13 cellular contexts compared by ENCODE assay signal in the genomic region with DNA sequence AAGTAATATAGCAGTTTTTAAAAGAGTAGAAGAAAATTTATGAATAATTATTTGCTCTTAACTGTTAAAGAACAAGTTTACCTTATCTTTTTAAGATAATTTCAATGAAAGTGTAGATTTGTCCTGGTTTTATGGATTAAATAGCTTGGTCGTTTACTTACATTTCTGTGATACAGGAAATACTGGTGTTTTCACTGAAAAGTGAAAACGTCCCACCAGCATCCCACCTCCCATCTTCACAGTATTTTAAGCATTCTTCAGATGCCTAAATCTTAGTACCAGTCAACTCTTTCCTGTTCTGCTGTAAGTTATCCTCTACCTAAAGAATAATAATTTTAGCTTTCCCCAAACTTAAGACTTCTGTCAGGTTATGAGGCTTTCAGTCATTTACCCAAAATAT. TPM values are rescaled to one million over a fixed set of nuclear protein-coding genes. Genes with fewer than 3 reads are reported as not detected.
DNase-seq lines count a peak whose midpoint lies in the region; ATAC-seq, FAIRE-seq and TF ChIP-seq lines count a peak whose summit lies in the region.
"Had no signal": no experiment of that assay in that cellular context is flagged by ENCODE, and none has a peak within 500 bp of the region (broad histone marks: within the 10 kb centered on the region; RNA-seq: fewer than 3 reads in every experiment).

No MANE protein-coding gene starts in this region.

- H3K27ac Mint-ChIP-seq in activated CD4-positive, alpha-beta T cell treated with anti-CD3 and anti-CD28 coated beads for 36 hours = peak overlapping the region; percentile 92
- peak overlapping the region; percentile 79 for H3K27ac Mint-ChIP-seq in activated naive CD8-positive, alpha-beta T cell treated with anti-CD3 and anti-CD28 coated beads for 36 hours
- peak overlapping the region; percentile 92 to 96 for H3K27ac Mint-ChIP-seq in natural killer cell treated with Interleukin-12 subunit alpha and Interleukin-12 subunit beta and Interleukin-15 and Interleukin-18, amount 100 ng/mL, for 72 hours

- H3K9me3 Mint-ChIP-seq in activated CD4-positive, alpha-beta T cell treated with anti-CD3 and anti-CD28 coated beads for 36 hours (ENCODE audit: low read depth) = no peaks in the 10 kb centered on the region
- H3K9me3 Mint-ChIP-seq in activated naive CD8-positive, alpha-beta T cell treated with anti-CD3 and anti-CD28 coated beads for 36 hours = no peaks in the 10 kb centered on the region
- no peaks in the 10 kb centered on the region for H3K9me3 Mint-ChIP-seq in natural killer cell treated with Interleukin-12 subunit alpha and Interleukin-12 subunit beta and Interleukin-15 and Interleukin-18, amount 100 ng/mL, for 72 hours
- H3K9me3 Mint-ChIP-seq: dendritic cell treated with granulocyte-macrophage colony-stimulating factor and Interleukin-4, amounts not matched to agents 40 ng/mL and 50 ng/mL, for 4 days had no signal

- ATAC-seq in activated CD4-positive, alpha-beta T cell treated with anti-CD3 and anti-CD28 coated beads for 36 hours = no peak
- ATAC-seq in natural killer cell treated with Interleukin-12 subunit alpha and Interleukin-12 subunit beta and Interleukin-15 and Interleukin-18, amount 100 ng/mL, for 72 hours = no peak
- no peak for ATAC-seq in HG02884 (IDR thresholded peaks at IDR 0.05; ENCODE audit: unreplicated experiment)
- ATAC-seq in HG03045 (IDR thresholded peaks at IDR 0.05; ENCODE audit: unreplicated experiment) = no peak

- peaks cover 73% of the 10 kb centered on the region for H3K4me1 Mint-ChIP-seq in activated CD4-positive, alpha-beta T cell treated with anti-CD3 and anti-CD28 coated beads for 36 hours
- peaks cover 59% of the 10 kb centered on the region for H3K4me1 Mint-ChIP-seq in activated naive CD8-positive, alpha-beta T cell treated with anti-CD3 and anti-CD28 coated beads for 36 hours
- H3K4me1 Mint-ChIP-seq in natural killer cell treated with Interleukin-12 subunit alpha and Interleukin-12 subunit beta and Interleukin-15 and Interleukin-18, amount 100 ng/mL, for 72 hours (ENCODE audit: low read depth in 2 of 2) = peaks cover 39 to 68% of the 10 kb centered on the region in 2 donors

- FAIRE-seq in GM12891 (lab: Jason Lieb, UNC) = peak; percentile 31

- H3K27me3 Mint-ChIP-seq in activated CD4-positive, alpha-beta T cell treated with anti-CD3 and anti-CD28 coated beads for 36 hours = no peaks in the 10 kb centered on the region
- no peaks in the 10 kb centered on the region for H3K27me3 Mint-ChIP-seq in activated naive CD8-positive, alpha-beta T cell treated with anti-CD3 and anti-CD28 coated beads for 36 hours
- no peaks in the 10 kb centered on the region for H3K27me3 Mint-ChIP-seq in natural killer cell treated with Interleukin-12 subunit alpha and Interleukin-12 subunit beta and Interleukin-15 and Interleukin-18, amount 100 ng/mL, for 72 hours
- H3K27me3 Mint-ChIP-seq: dendritic cell treated with granulocyte-macrophage colony-stimulating factor and Interleukin-4, amounts not matched to agents 40 ng/mL and 50 ng/mL, for 4 days had no signal

- TF ChIP-seq POLR2A in GM12891 (IDR thresholded peaks at IDR 0.05; ENCODE audit: low read depth, low read length) = no peak

- CTCF ChIA-PET in activated CD4-positive, alpha-beta T cell treated with anti-CD3 and anti-CD28 coated beads for 36 hours (lab: Charles Lee) = interaction anchor here (1.0 to 5.2 kb wide), 6 partner anchors 11 to 188 kb away, joined by 3 to 49 read pairs (median 3); no protein-coding TSS in a partner anchor

- peak overlapping the region; percentile 58 for H3K4me3 Mint-ChIP-seq in activated CD4-positive, alpha-beta T cell treated with anti-CD3 and anti-CD28 coated beads for 36 hours
- H3K4me3 Mint-ChIP-seq in activated naive CD8-positive, alpha-beta T cell treated with anti-CD3 and anti-CD28 coated beads for 36 hours = peak overlapping the region; percentile 55
- H3K4me3 Mint-ChIP-seq in natural killer cell treated with Interleukin-12 subunit alpha and Interleukin-12 subunit beta and Interleukin-15 and Interleukin-18, amount 100 ng/mL, for 72 hours = peak overlapping the region; percentile 25
- H3K4me3 Mint-ChIP-seq: dendritic cell treated with granulocyte-macrophage colony-stimulating factor and Interleukin-4, amounts not matched to agents 40 ng/mL and 50 ng/mL, for 4 days had no signal

- DNase-seq in activated CD4-positive, alpha-beta T cell treated with anti-CD3 and anti-CD28 coated beads for 36 hours = no peak
- DNase-seq in activated CD4-positive, alpha-beta T cell treated with anti-CD3 and anti-CD28 coated beads, Interleukin-2, amount 50 U/mL, for 48 hours = no peak
- DNase-seq in GM12891 (ENCODE audit: insufficient read length, low spot score) (no peak), Kasumi-1 (lab: John Stamatoyannopoulos, UW) (no peak)
- DNase-seq in activated naive CD8-positive, alpha-beta T cell treated with anti-CD3 and anti-CD28 coated beads for 36 hours = no peak
- DNase-seq in natural killer cell treated with Interleukin-12 subunit alpha and Interleukin-12 subunit beta and Interleukin-15 and Interleukin-18, amount 100 ng/mL, for 72 hours (ENCODE audit: low spot score) = no peak
- DNase-seq: Caco-2, heart right ventricle, NCI-H1694, NCI-H446 treated with DMSO at 0.1 percent for 48 hours had no signal

- intact Hi-C loops in activated CD4-positive, alpha-beta T cell treated with anti-CD3 and anti-CD28 coated beads for 36 hours (cut with DNase I, micrococcal nuclease) = loop anchor here in 1 of 2 experiments (1.0 kb wide), 1 partner anchor 8 kb away; no protein-coding TSS in a partner anchor

- POLR2A ChIA-PET in activated CD4-positive, alpha-beta T cell treated with anti-CD3 and anti-CD28 coated beads for 36 hours (lab: Charles Lee) = interaction anchor here (0.6 to 1.1 kb wide), 4 partner anchors 8 to 292 kb away, joined by 3 to 13 read pairs (median 3); no protein-coding TSS in a partner anchor

- H3K36me3 Mint-ChIP-seq in activated CD4-positive, alpha-beta T cell treated with anti-CD3 and anti-CD28 coated beads for 36 hours (ENCODE audit: low read depth) = peaks cover 44% of the 10 kb centered on the region
- H3K36me3 Mint-ChIP-seq in activated naive CD8-positive, alpha-beta T cell treated with anti-CD3 and anti-CD28 coated beads for 36 hours = peaks cover 41% of the 10 kb centered on the region
- peaks cover 13% of the 10 kb centered on the region for H3K36me3 Mint-ChIP-seq in natural killer cell treated with Interleukin-12 subunit alpha and Interleukin-12 subunit beta and Interleukin-15 and Interleukin-18, amount 100 ng/mL, for 72 hours

TF ChIP-seq in GM12891, 5 proteins besides CTCF, POLR2A, EP300 and RAD21:
- TF ChIP-seq PAX5 (IDR thresholded peaks at IDR 0.05; ENCODE audit: insufficient read depth, low read length, severe bottlenecking) = no peak
TF ChIP-seq in GM12891: peak in this region for 0.

RNA-seq across cellular contexts. Expression of a gene that starts 5.8 kb away (rescaled TPM):
- 10 to 100 TPM; 65.8 to 94.1 TPM for total RNA-seq in activated CD4-positive, alpha-beta T cell treated with anti-CD3 and anti-CD28 coated beads for 36 hours
- 17.2 TPM for polyA plus RNA-seq in GM12891 (2012; ENCODE audit: low read depth, missing spikeins)
- 10 to 100 TPM; 55.5 to 56.1 TPM for total RNA-seq in activated naive CD8-positive, alpha-beta T cell treated with anti-CD3 and anti-CD28 coated beads for 36 hours
- 100 to 1,000 TPM; 101 TPM for total RNA-seq in natural killer cell treated with Interleukin-12 subunit alpha and Interleukin-12 subunit beta and Interleukin-15 and Interleukin-18, amount 100 ng/mL, for 72 hours
